In genomic region chr22:23956301-23956900, GRCh38 we compare ENCODE assay signal across 8 cellular contexts. TPM values are rescaled to one million over a fixed set of nuclear protein-coding genes. Genes with fewer than 3 reads are reported as not detected.
DNase-seq lines count a peak whose midpoint lies in the region; TF ChIP-seq lines count a peak whose summit lies in the region.
"Not testable (repeated sequence)": the region's sequence is repeated elsewhere in the genome, so short reads cannot be mapped to it uniquely, and the experiment has no call there.

No MANE protein-coding gene starts in this region.

- intact Hi-C loops in Calu3 (cut with micrococcal nuclease; ENCODE audit: unreplicated experiment), result loop anchor here (5.0 kb wide), 1 partner anchor 94 kb away; no protein-coding TSS in a partner anchor

- H3K4me3 ChIP-seq in right atrium auricular region; osteoblast (ENCODE audit: insufficient read depth, low read length): not testable (repeated sequence)

- H3K27me3 Mint-ChIP-seq in Calu3 (ENCODE audit: unreplicated experiment), result peaks cover 12% of the 10 kb centered on the region
- H3K27me3 Mint-ChIP-seq in brain, result not testable (repeated sequence)

- H3K9me3 ChIP-seq in right atrium auricular region; osteoblast (ENCODE audit: low read depth, low read length): not testable (repeated sequence)

- DNase-seq in Calu3 (peak; percentile 77), HT1080 (ENCODE audit: low read depth) (peak; percentile 49), NCI-H82 treated with DMSO at 0.1 percent for 48 hours (lab: John Stamatoyannopoulos, UW; ENCODE audit: unreplicated experiment) (peak; percentile 6), right atrium auricular region (ENCODE audit: low spot score) (peak; percentile 88), osteoblast (ENCODE audit: insufficient read length, low spot score, missing footprints) (peak; percentile 88)
- DNase-seq in activated CD4-positive, alpha-beta T cell treated with anti-CD3 and anti-CD28 coated beads for 4 hours, result peak; percentile 62 to 83
- peak; percentile 28 to 56 for DNase-seq in stimulated activated CD8-positive, alpha-beta memory T cell treated with anti-CD3 and anti-CD28 coated beads, Interleukin-7, amount 100 ng/mL, for 48 hours (ENCODE audit: extremely low read depth in 1 of 2, low read depth in 1 of 2)

- H3K79me2 ChIP-seq in osteoblast (ENCODE audit: insufficient read depth, low read length), result not testable (repeated sequence)

- not testable (repeated sequence) for H3K9me3 Mint-ChIP-seq in Calu3 (ENCODE audit: low read depth, unreplicated experiment); brain

- not testable (repeated sequence) for H3K4me1 Mint-ChIP-seq in Calu3 (ENCODE audit: low read depth, unreplicated experiment); brain

- not testable (repeated sequence) for H3K27me3 ChIP-seq in right atrium auricular region; osteoblast (ENCODE audit: insufficient read depth, low read length)

- H3K27ac ChIP-seq in right atrium auricular region; osteoblast (ENCODE audit: low read depth, low read length): not testable (repeated sequence)

- H2AFZ ChIP-seq in osteoblast (ENCODE audit: low read length), result not testable (repeated sequence)

- H3K36me3 Mint-ChIP-seq in Calu3 (ENCODE audit: insufficient read depth, unreplicated experiment); brain: not testable (repeated sequence)

- not testable (repeated sequence) for H3K36me3 ChIP-seq in right atrium auricular region; osteoblast (ENCODE audit: insufficient read depth, low read length)

- not testable (repeated sequence) for H3K4me3 Mint-ChIP-seq in Calu3 (ENCODE audit: low read depth, unreplicated experiment)
- H3K4me3 Mint-ChIP-seq in brain, result peak overlapping the region in 4 of 5 experiments; percentile 62 to 78 (median 70)

- peak overlapping the region; percentile 44 for H3K4me2 ChIP-seq in osteoblast (ENCODE audit: insufficient read depth, low read length)

- H4K20me1 ChIP-seq in osteoblast (ENCODE audit: insufficient read depth, low read length), result not testable (repeated sequence)

- not testable (repeated sequence) for H3K27ac Mint-ChIP-seq in Calu3 (ENCODE audit: unreplicated experiment)
- H3K27ac Mint-ChIP-seq in brain, result peak overlapping the region; percentile 49 to 96 (median 58)

- peak; percentile 91 for TF ChIP-seq CTCF in Calu3 (IDR thresholded peaks at IDR 0.05; ENCODE audit: unreplicated experiment)
- TF ChIP-seq CTCF in brain (conservative IDR thresholded peaks at IDR 0.05), result peak; percentile 93 to 95
- TF ChIP-seq CTCF in right atrium auricular region (IDR thresholded peaks at IDR 0.05), result peak; percentile 82 to 83
- TF ChIP-seq CTCF in osteoblast (IDR thresholded peaks at IDR 0.05; ENCODE audit: extremely low read depth, low read depth, low read length), result peak; percentile 70

- CTCF ChIA-PET in Calu3 (lab: Charles Lee), result interaction anchor here (0.7 kb wide), 1 partner anchor 62 kb away, joined by 5 read pairs; the partner anchor contains the start of gene MIF

- not testable (repeated sequence) for BruUV-seq in Calu3 (replicated peaks; lab: Mats Ljungman, UMichigan)

- not testable (repeated sequence) for H3K4me1 ChIP-seq in right atrium auricular region; osteoblast (ENCODE audit: insufficient read depth, low read length)

RNA-seq across cellular contexts. Expression of gene GSTT2B, which starts 4.6 kb away (rescaled TPM):
- total RNA-seq in Calu3 (2022) (3.6 and 5.4 TPM in 2 replicates), right atrium auricular region (1 to 10 TPM; 3.7 to 9.1 TPM), osteoblast (2.4 and 13.8 TPM in 2 replicates)
- total RNA-seq in HT1080 (2014; rRNA removed; shearing (Covaris generic)), result 3.5 and 6.3 TPM in 2 replicates
- polyA plus RNA-seq in HT1080 (2015; cell fraction: cytosol; rRNA removed), result 8.3 and 8.8 TPM in 2 replicates
- polyA plus RNA-seq in HT1080 (2015; cell fraction: nucleus; rRNA removed), result 21.5 and 22.6 TPM in 2 replicates
- 1.6 TPM for polyA plus RNA-seq in brain (ENCODE audit: insufficient read depth, low read depth, low replicate concordance)

RNA-seq across cellular contexts. Expression of gene DDTL, which starts 10.3 kb away (rescaled TPM):
- 3.4 and 4.1 TPM in 2 replicates for total RNA-seq in Calu3 (2022)
- total RNA-seq in HT1080 (2014; rRNA removed; shearing (Covaris generic)), result 2.9 and 5.1 TPM in 2 replicates
- 2.0 and 2.6 TPM in 2 replicates for polyA plus RNA-seq in HT1080 (2015; cell fraction: cytosol; rRNA removed)
- 3.8 and 4.4 TPM in 2 replicates for polyA plus RNA-seq in HT1080 (2015; cell fraction: nucleus; rRNA removed)
- 2.0 TPM for polyA plus RNA-seq in brain (ENCODE audit: insufficient read depth, low read depth, low replicate concordance)
- total RNA-seq in right atrium auricular region, result 1 to 10 TPM in 1 of 2 donors, not detected in 1; 1.0 TPM
- total RNA-seq in osteoblast, result 1.8 TPM in 2 replicates

RNA-seq across cellular contexts. Expression of gene DDT, which starts 17.8 kb away (rescaled TPM):
- total RNA-seq in Calu3 (2022), result 101 and 115 TPM in 2 replicates
- 380 and 441 TPM in 2 replicates for total RNA-seq in HT1080 (2014; rRNA removed; shearing (Covaris generic))
- 305 and 357 TPM in 2 replicates for polyA plus RNA-seq in HT1080 (2015; cell fraction: cytosol; rRNA removed)
- 168 and 184 TPM in 2 replicates for polyA plus RNA-seq in HT1080 (2015; cell fraction: nucleus; rRNA removed)
- polyA plus RNA-seq in brain (ENCODE audit: insufficient read depth, low read depth, low replicate concordance), result 116 TPM
- 100 to 1,000 TPM; 147 to 153 TPM for total RNA-seq in right atrium auricular region
- 80.3 and 83.4 TPM in 2 replicates for total RNA-seq in osteoblast

RNA-seq across cellular contexts. Expression of gene GSTT2, which starts 23.5 kb away (rescaled TPM):
- total RNA-seq in Calu3 (2022), result 0.64 and 0.85 TPM in 2 replicates
- 1.3 and 1.5 TPM in 2 replicates for total RNA-seq in HT1080 (2014; rRNA removed; shearing (Covaris generic))
- 1.2 and 1.3 TPM in 2 replicates for polyA plus RNA-seq in HT1080 (2015; cell fraction: cytosol; rRNA removed)
- 3.4 and 8.0 TPM in 2 replicates for polyA plus RNA-seq in HT1080 (2015; cell fraction: nucleus; rRNA removed)
- not detected for polyA plus RNA-seq in brain (ENCODE audit: insufficient read depth, low read depth, low replicate concordance)
- total RNA-seq in right atrium auricular region, result under 1 TPM in 1 of 2 donors, not detected in 1; 0.48 TPM
- 0.59 and 1.1 TPM in 2 replicates for total RNA-seq in osteoblast

RNA-seq across cellular contexts. Expression of gene GSTT4, which starts 48.9 kb away (rescaled TPM):
- total RNA-seq in Calu3 (2022), result not detected in 2 replicates
- not detected in 2 replicates for total RNA-seq in HT1080 (2014; rRNA removed; shearing (Covaris generic))
- polyA plus RNA-seq in HT1080 (2015; cell fraction: cytosol; rRNA removed), result not detected in 2 replicates
- not detected in 2 replicates for polyA plus RNA-seq in HT1080 (2015; cell fraction: nucleus; rRNA removed)
- polyA plus RNA-seq in brain (ENCODE audit: insufficient read depth, low read depth, low replicate concordance), result not detected
- not detected for total RNA-seq in right atrium auricular region
- not detected in 2 replicates for total RNA-seq in osteoblast

Comparison
In these comparisons a context has a peak if more than half of its experiments do, and no peak if none do; other contexts are left out.
1. DNase-seq: peak in every context shown above with its lines; median percentile 88 in right atrium auricular region; 88 in osteoblast; 77 in Calu3; 72 in activated CD4-positive, alpha-beta T cell treated with anti-CD3 and anti-CD28 coated beads for 4 hours; 49 in HT1080; 42 in stimulated activated CD8-positive, alpha-beta memory T cell treated with anti-CD3 and anti-CD28 coated beads, Interleukin-7, amount 100 ng/mL, for 48 hours; 6 in NCI-H82 treated with DMSO at 0.1 percent for 48 hours.